ENCODE assay signal across 9 cellular contexts in the genomic region with DNA sequence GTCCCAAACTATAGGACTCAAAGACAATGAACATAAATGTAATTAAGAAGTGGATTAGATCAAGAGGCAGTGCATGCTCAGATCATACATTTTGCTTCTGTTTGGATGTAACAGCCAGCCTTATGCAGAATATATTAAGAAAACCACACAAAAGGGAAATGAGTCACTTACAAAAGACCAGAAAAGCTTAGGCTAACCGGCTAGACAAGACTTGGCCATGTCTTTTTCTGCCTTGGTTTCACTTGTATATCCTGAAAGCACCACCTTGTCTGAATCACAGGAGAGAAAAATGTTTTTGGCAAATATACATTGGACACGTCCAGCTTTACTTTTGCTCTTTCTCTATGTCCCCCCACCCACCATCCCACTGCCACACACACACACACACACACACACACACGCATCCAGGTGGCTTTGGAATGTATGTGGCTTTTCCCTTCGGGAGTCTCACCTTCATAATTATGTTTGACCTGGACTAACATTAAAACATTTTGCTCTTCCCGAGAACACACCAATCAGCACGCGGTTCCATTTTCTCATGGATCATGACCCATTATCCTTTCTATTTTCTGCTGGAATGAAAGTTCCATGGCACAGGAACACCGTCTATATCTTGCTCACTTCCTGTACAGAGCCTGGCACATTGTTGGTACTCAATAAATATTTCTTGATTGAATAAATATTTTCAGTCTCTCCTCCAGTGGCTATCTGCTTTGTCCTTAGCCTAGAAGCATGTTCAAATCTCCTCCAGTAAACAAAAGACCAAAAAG.
DNase-seq lines count a peak whose midpoint lies in the region; ATAC-seq and TF ChIP-seq lines count a peak whose summit lies in the region.
"Had no signal": no experiment of that assay in that cellular context is flagged by ENCODE, and none has a peak within 500 bp of the region (broad histone marks: within the 10 kb centered on the region; RNA-seq: fewer than 3 reads in every experiment).

No MANE protein-coding gene starts in this region.

- no peak overlapping the region for H3K9ac ChIP-seq in mesenchymal stem cell (ENCODE audit: low read length)

- TF ChIP-seq CTCF in GM13976 (IDR thresholded peaks at IDR 0.05; ENCODE audit: borderline replicate concordance, control extremely low read depth, extremely low read depth, insufficient read depth, missing control alignments) = no peak
- no peak for TF ChIP-seq CTCF in gastrocnemius medialis (IDR thresholded peaks at IDR 0.05 in 4 of 5, conservative IDR thresholded peaks at IDR 0.05 in 1 of 5)

- no peaks in the 10 kb centered on the region for H3K27me3 Mint-ChIP-seq in T-helper 2 cell treated with Interferon-gamma antibody and Interleukin-4, amounts not matched to agents 5 μg/mL and 100 μg/mL, for 36 hours (ENCODE audit: low read depth)

- no peak for TF ChIP-seq POLR2A in gastrocnemius medialis (IDR thresholded peaks at IDR 0.05)

- H3K27me3 ChIP-seq in mesenchymal stem cell (ENCODE audit: control insufficient read depth in 1 of 2, insufficient read depth in 1 of 2, low read length in 2 of 2) (peaks cover 0 to under 1% of the 10 kb centered on the region in 2 experiments), gastrocnemius medialis (no peaks in the 10 kb centered on the region)
- H3K27me3 ChIP-seq: cardiac muscle cell had no signal

- no peak overlapping the region for H2BK15ac ChIP-seq in mesenchymal stem cell (ENCODE audit: low read depth, poor library complexity, severe bottlenecking)

- H3K27ac ChIP-seq in mesenchymal stem cell (ENCODE audit: low read length, poor library complexity, severe bottlenecking) = no peak overlapping the region
- H3K27ac ChIP-seq in gastrocnemius medialis = no peak overlapping the region
- H3K27ac ChIP-seq: cardiac muscle cell had no signal

- no peak overlapping the region for H3K23ac ChIP-seq in mesenchymal stem cell (ENCODE audit: low read length in 2 of 2)

- peak; percentile 70 for DNase-seq in GM13976 (ENCODE audit: low spot score)
- DNase-seq in T-helper 2 cell treated with Interferon-gamma antibody and Interleukin-4, amounts not matched to agents 5 μg/mL and 100 μg/mL, for 36 hours (ENCODE audit: low spot score) = no peak
- DNase-seq in mesenchymal stem cell = peak; percentile 52
- no peak for DNase-seq in gastrocnemius medialis

- H2AK5ac ChIP-seq in mesenchymal stem cell (ENCODE audit: low read length, severe bottlenecking) = no peak overlapping the region

- no peaks in the 10 kb centered on the region for H3K9me3 Mint-ChIP-seq in T-helper 2 cell treated with Interferon-gamma antibody and Interleukin-4, amounts not matched to agents 5 μg/mL and 100 μg/mL, for 36 hours

- in situ Hi-C loops in GM13976 (cut with MboI; ENCODE audit: low sequenced_read_pairs, unreplicated experiment) (no loop called here), gastrocnemius medialis (cut with MboI; ENCODE audit: low sequenced_read_pairs in 4 of 4) (no loop called here)

- 73% methylated on average over 8 of the region's 8 CpGs for WGBS in mesenchymal stem cell

- H3K4me2 ChIP-seq in mesenchymal stem cell (ENCODE audit: low read length, poor library complexity, severe bottlenecking) = no peak overlapping the region

- H3K4me1 ChIP-seq in mesenchymal stem cell (ENCODE audit: control insufficient read depth, insufficient read depth, low read depth, low read length) (no peaks in the 10 kb centered on the region), gastrocnemius medialis (no peaks in the 10 kb centered on the region)

- H3K14ac ChIP-seq in mesenchymal stem cell (ENCODE audit: low read length in 2 of 2) = no peak overlapping the region

- no peak overlapping the region for H2BK5ac ChIP-seq in mesenchymal stem cell (ENCODE audit: low read depth, low read length, poor library complexity, severe bottlenecking)

- no peaks in the 10 kb centered on the region for H3K36me3 ChIP-seq in mesenchymal stem cell (ENCODE audit: control insufficient read depth in 1 of 2, insufficient read depth in 2 of 2, low read depth in 1 of 2, low read length in 2 of 2)
- H3K36me3 ChIP-seq in gastrocnemius medialis = no peaks in the 10 kb centered on the region
- H3K36me3 ChIP-seq: cardiac muscle cell had no signal

- H3K18ac ChIP-seq in mesenchymal stem cell (ENCODE audit: low read depth in 1 of 2, low read length in 2 of 2) = no peak overlapping the region

- no peak overlapping the region for H3K4ac ChIP-seq in mesenchymal stem cell (ENCODE audit: low read depth in 1 of 2, low read length in 2 of 2)

- intact Hi-C loops in gastrocnemius medialis (cut with DNase I; ENCODE audit: low total_unique reads) = no loop called here

- H4K8ac ChIP-seq in mesenchymal stem cell (ENCODE audit: low read length) = no peak overlapping the region

- peak overlapping the region; percentile 69 for H3K4me3 Mint-ChIP-seq in T-helper 2 cell treated with Interferon-gamma antibody and Interleukin-4, amounts not matched to agents 5 μg/mL and 100 μg/mL, for 36 hours

- no peaks in the 10 kb centered on the region for H3K9me3 ChIP-seq in mesenchymal stem cell (ENCODE audit: control insufficient read depth, low read length)
- no peaks in the 10 kb centered on the region for H3K9me3 ChIP-seq in gastrocnemius medialis

- H3K79me1 ChIP-seq in mesenchymal stem cell (replicated peaks; ENCODE audit: low read length, poor library complexity, severe bottlenecking) = no peaks in the 10 kb centered on the region

- H4K91ac ChIP-seq in mesenchymal stem cell (ENCODE audit: low read length) = no peak overlapping the region

- ATAC-seq in HG02973 (IDR thresholded peaks at IDR 0.05; ENCODE audit: unreplicated experiment) = peak; percentile 56
- ATAC-seq in GM21786 (IDR thresholded peaks at IDR 0.05; ENCODE audit: unreplicated experiment) = no peak
- no peak for ATAC-seq in GM19035 (IDR thresholded peaks at IDR 0.05; ENCODE audit: unreplicated experiment)
- no peak for ATAC-seq in GM21717 (IDR thresholded peaks at IDR 0.05; ENCODE audit: unreplicated experiment)
- no peak for ATAC-seq in gastrocnemius medialis

- H3K27ac Mint-ChIP-seq in T-helper 2 cell treated with Interferon-gamma antibody and Interleukin-4, amounts not matched to agents 5 μg/mL and 100 μg/mL, for 36 hours = peak overlapping the region; percentile 78

- H3K36me3 Mint-ChIP-seq in T-helper 2 cell treated with Interferon-gamma antibody and Interleukin-4, amounts not matched to agents 5 μg/mL and 100 μg/mL, for 36 hours (ENCODE audit: low read depth) = no peaks in the 10 kb centered on the region

- no peak overlapping the region for H2BK120ac ChIP-seq in mesenchymal stem cell (ENCODE audit: low read depth, low read length)

- no peak overlapping the region for H2AFZ ChIP-seq in mesenchymal stem cell (ENCODE audit: low read depth, low read length)

- peaks cover 46% of the 10 kb centered on the region for H3K4me1 Mint-ChIP-seq in T-helper 2 cell treated with Interferon-gamma antibody and Interleukin-4, amounts not matched to agents 5 μg/mL and 100 μg/mL, for 36 hours (ENCODE audit: low read depth)

- H3K4me3 ChIP-seq in mesenchymal stem cell (ENCODE audit: insufficient read depth in 1 of 2, low read depth in 1 of 2, low read length in 2 of 2) = no peak overlapping the region
- H3K4me3 ChIP-seq in gastrocnemius medialis = no peak overlapping the region
- H3K4me3 ChIP-seq: cardiac muscle cell had no signal

- H2BK12ac ChIP-seq in mesenchymal stem cell (ENCODE audit: low read length in 2 of 2) = no peak overlapping the region

Comparison
In these comparisons a context has a peak if more than half of its experiments do, and no peak if none do; other contexts are left out.
1. DNase-seq: peak in GM13976 (single experiment) and mesenchymal stem cell (single experiment); none in T-helper 2 cell treated with Interferon-gamma antibody and Interleukin-4, amounts not matched to agents 5 μg/mL and 100 μg/mL, for 36 hours (single experiment) and gastrocnemius medialis (0 of 2).